ENCODE assay signal across 13 cellular contexts in genomic region chr10:69870591-69870990, GRCh38.
DNase-seq lines count a peak whose midpoint lies in the region; ATAC-seq, FAIRE-seq and TF ChIP-seq lines count a peak whose summit lies in the region.
"Had no signal": no experiment of that assay in that cellular context is flagged by ENCODE, and none has a peak within 500 bp of the region (broad histone marks: within the 10 kb centered on the region; RNA-seq: fewer than 3 reads in every experiment).

No MANE protein-coding gene starts in this region.

- H3K4me1 ChIP-seq in PC-3 (ENCODE audit: insufficient read depth, low read length) = peaks cover 77% of the 10 kb centered on the region
- peaks cover 18 to 67% (median 44%) of the 10 kb centered on the region in 4 experiments for H3K4me1 ChIP-seq in H1 (replicated peaks in 1 of 4; ENCODE audit: control insufficient read depth in 3 of 4, insufficient read depth in 4 of 4, low read length in 3 of 4)
- peaks cover 26% of the 10 kb centered on the region for H3K4me1 ChIP-seq in mesenchymal stem cell (ENCODE audit: control insufficient read depth, insufficient read depth, low read depth, low read length)

- peaks cover 40% of the 10 kb centered on the region for H3K36me3 ChIP-seq in PC-3 (ENCODE audit: low read depth, low read length)
- no peaks in the 10 kb centered on the region for H3K36me3 ChIP-seq in H1 (ENCODE audit: control insufficient read depth in 2 of 4, insufficient read depth in 4 of 4, low read length in 3 of 4)
- peaks cover 0 to 10% of the 10 kb centered on the region in 2 experiments for H3K36me3 ChIP-seq in mesenchymal stem cell (ENCODE audit: control insufficient read depth in 1 of 2, insufficient read depth in 2 of 2, low read depth in 1 of 2, low read length in 2 of 2)
- H3K36me3 ChIP-seq: BE2C had no signal

- H3K79me2 ChIP-seq in PC-3 (ENCODE audit: low read length) (peaks cover 48% of the 10 kb centered on the region), H1 (ENCODE audit: control insufficient read depth in 1 of 2, insufficient read depth in 2 of 2, low read length in 2 of 2) (no peaks in the 10 kb centered on the region)

- POLR2A ChIA-PET in PC-3 (lab: Charles Lee; ENCODE audit: unreplicated experiment) (no interaction called here), H1 (lab: Charles Lee; ENCODE audit: partially characterized antibody) (interaction anchor here (1.3 kb wide), 1 partner anchor 10 kb away, joined by 3 read pairs; no protein-coding TSS in a partner anchor)

- H3K9me3 ChIP-seq in PC-3 (ENCODE audit: low read length) = no peaks in the 10 kb centered on the region
- no peaks in the 10 kb centered on the region for H3K9me3 ChIP-seq in H1 (ENCODE audit: insufficient read depth in 2 of 2, low read depth in 1 of 2, low read length in 1 of 2)
- no peaks in the 10 kb centered on the region for H3K9me3 ChIP-seq in mesenchymal stem cell (ENCODE audit: control insufficient read depth, low read length)
- H3K9me3 ChIP-seq: A549, BE2C had no signal

- H3K27ac ChIP-seq in PC-3 (ENCODE audit: low read length) (peak overlapping the region; percentile 95), H1 (ENCODE audit: low read depth, low read length) (no peak overlapping the region; the same call in 1 of the 2 replicates), mesenchymal stem cell (ENCODE audit: low read length, poor library complexity, severe bottlenecking) (no peak overlapping the region)
- H3K27ac ChIP-seq: A549, C4-2B had no signal

- peak overlapping the region; percentile 56; the same call in 1 of the 2 replicates for H2BK20ac ChIP-seq in H1 (ENCODE audit: low read length)

- H3K4me2 ChIP-seq in PC-3 (ENCODE audit: low read length) (no peak overlapping the region), H1 (ENCODE audit: insufficient read depth in 1 of 2, low read depth in 2 of 2, low read length in 2 of 2) (peak overlapping the region in 1 of 2 experiments; percentile 38; a peak in 1 of 4 replicates), mesenchymal stem cell (ENCODE audit: low read length, poor library complexity, severe bottlenecking) (no peak overlapping the region)
- H3K4me2 ChIP-seq: A549 had no signal

- H4K20me1 ChIP-seq in PC-3 (ENCODE audit: low read length) (no peaks in the 10 kb centered on the region), H1 (replicated peaks in 1 of 2; ENCODE audit: control insufficient read depth in 1 of 2, insufficient read depth in 2 of 2, low read length in 2 of 2) (no peaks in the 10 kb centered on the region)

- TF ChIP-seq POLR2A in H1 (IDR thresholded peaks at IDR 0.05; ENCODE audit: control extremely low read depth in 1 of 2, low read depth in 2 of 2, low read length in 2 of 2) = no peak

- no peaks in the 10 kb centered on the region for H3K27me3 ChIP-seq in PC-3 (ENCODE audit: low read length)
- no peaks in the 10 kb centered on the region; a peak in 2 of 7 replicates for H3K27me3 ChIP-seq in H1 (replicated peaks in 1 of 4; ENCODE audit: control insufficient read depth in 3 of 4, extremely low read depth in 1 of 4, insufficient read depth in 3 of 4, low read length in 3 of 4)
- no peaks in the 10 kb centered on the region for H3K27me3 ChIP-seq in mesenchymal stem cell (ENCODE audit: control insufficient read depth in 1 of 2, insufficient read depth in 1 of 2, low read length in 2 of 2)
- H3K27me3 ChIP-seq: BE2C had no signal

- TF ChIP-seq CTCF in PC-3 (conservative IDR thresholded peaks at IDR 0.05; ENCODE audit: low read depth, low read length) (no peak), H1 (IDR thresholded peaks at IDR 0.05; ENCODE audit: control extremely low read depth in 1 of 3, insufficient read depth in 1 of 3, low read depth in 1 of 3, low read length in 3 of 3) (no peak)

- intact Hi-C loops in PC-3 (cut with micrococcal nuclease) = no loop called here

- peak; percentile 28 for FAIRE-seq in H1 (lab: Jason Lieb, UNC)
- FAIRE-seq: A549, GM12891 had no signal

- H4K91ac ChIP-seq in H1 (replicated peaks; ENCODE audit: insufficient read length, low read length) = peak overlapping the region; percentile 71
- no peak overlapping the region for H4K91ac ChIP-seq in mesenchymal stem cell (ENCODE audit: low read length)

- no peak for TF ChIP-seq RAD21 in H1 (IDR thresholded peaks at IDR 0.05 in 1 of 2, conservative IDR thresholded peaks at IDR 0.05 in 1 of 2; ENCODE audit: low read depth in 2 of 2, low read length in 2 of 2)

- H3K14ac ChIP-seq in H1 (ENCODE audit: insufficient read length) (peak overlapping the region; percentile 44), mesenchymal stem cell (ENCODE audit: low read length in 2 of 2) (no peak overlapping the region)

- peaks cover 18% of the 10 kb centered on the region for H3F3A ChIP-seq in PC-3 (ENCODE audit: low read length, unreplicated experiment)

- no peak overlapping the region for H4K5ac ChIP-seq in H1 (ENCODE audit: insufficient read length, low read depth, low read length)

- H2AFZ ChIP-seq in PC-3 (ENCODE audit: low read length) (no peak overlapping the region), H1 (ENCODE audit: low read length) (no peak overlapping the region), mesenchymal stem cell (ENCODE audit: low read depth, low read length) (no peak overlapping the region)

- H3K9me2 ChIP-seq in PC-3 (replicated peaks; ENCODE audit: low read length) = no peaks in the 10 kb centered on the region

- H3K9ac ChIP-seq in PC-3 (ENCODE audit: low read length) = no peak overlapping the region; the same call in 1 of the 2 replicates
- 0 out of 7 replicates have a peak overlapping the region, but pooled peaks of 1 of the 4 experiments have one; percentile 22 for H3K9ac ChIP-seq in H1 (replicated peaks in 1 of 4; ENCODE audit: extremely low read depth in 1 of 4, low read depth in 3 of 4, low read length in 3 of 4)
- H3K9ac ChIP-seq in mesenchymal stem cell (ENCODE audit: low read length) = peak overlapping the region; percentile 77

- ATAC-seq in PC-3 = no peak
- ATAC-seq in GM18519 (IDR thresholded peaks at IDR 0.05; ENCODE audit: low FRiP score, unreplicated experiment) = no peak
- ATAC-seq: A549 had no signal

- no peaks in the 10 kb centered on the region for H3K79me1 ChIP-seq in H1 (ENCODE audit: low read depth, low read length)
- peaks cover 9% of the 10 kb centered on the region for H3K79me1 ChIP-seq in mesenchymal stem cell (replicated peaks; ENCODE audit: low read length, poor library complexity, severe bottlenecking)

- no TSS peak for BruUV-seq in PC-3 (replicated peaks; lab: Mats Ljungman, UMichigan)

- TF ChIP-seq EP300 in H1 (IDR thresholded peaks at IDR 0.05; ENCODE audit: borderline replicate concordance in 1 of 2, low read depth in 2 of 2, low read length in 2 of 2) = no peak

- H2BK12ac ChIP-seq in H1 (ENCODE audit: low read depth, low read length) = peak overlapping the region; percentile 91; the same call in 1 of the 2 replicates
- no peak overlapping the region for H2BK12ac ChIP-seq in mesenchymal stem cell (ENCODE audit: low read length in 2 of 2)

- H2BK5ac ChIP-seq in H1 (ENCODE audit: low read depth, low read length) (peak overlapping the region; percentile 45; the same call in 1 of the 2 replicates), mesenchymal stem cell (ENCODE audit: low read depth, low read length, poor library complexity, severe bottlenecking) (no peak overlapping the region)

- DNase-seq in PC-3 = no peak
- DNase-seq in H1 (ENCODE audit: low read depth in 1 of 2, low spot score in 2 of 2) = no peak
- no peak for DNase-seq in mesenchymal stem cell
- DNase-seq in H4 (ENCODE audit: low spot score) = no peak
- no peak for DNase-seq in NCI-H1092 (lab: John Stamatoyannopoulos, UW)
- DNase-seq in stimulated activated CD4-positive, alpha-beta T cell treated with anti-CD3 and anti-CD28 coated beads, Interleukin-4, amount 100 ng/mL, for 24 hours = no peak
- DNase-seq: BE2C; CD4-positive, alpha-beta memory T cell; DMS79 had no signal

- H3K23ac ChIP-seq in H1 (ENCODE audit: insufficient read length) = no peak overlapping the region
- no peak overlapping the region for H3K23ac ChIP-seq in mesenchymal stem cell (ENCODE audit: low read length in 2 of 2)

- H2AK5ac ChIP-seq in H1 (ENCODE audit: low read depth, low read length) = peak overlapping the region; percentile 85; the same call in 1 of the 2 replicates
- H2AK5ac ChIP-seq in mesenchymal stem cell (ENCODE audit: low read length, severe bottlenecking) = no peak overlapping the region

- 96% methylated on average over 7 of the region's 7 CpGs; no CpG with 5 or more reads in 1 of the 2 experiments for WGBS in H1 (ENCODE audit: extremely low coverage in 1 of 2, insufficient coverage in 1 of 2, insufficient read length in 1 of 2, insufficient replicate concordance in 2 of 2, low coverage in 1 of 2, low lambda C conversion rate in 2 of 2, missing lambda C conversion rate in 1 of 2), 2 experiments
- 97% methylated on average over 7 of the region's 7 CpGs for WGBS in mesenchymal stem cell

- H2BK120ac ChIP-seq in H1 (replicated peaks; ENCODE audit: low read depth, low read length) = peak overlapping the region; percentile 80
- no peak overlapping the region for H2BK120ac ChIP-seq in mesenchymal stem cell (ENCODE audit: low read depth, low read length)

- H3K18ac ChIP-seq in H1 (ENCODE audit: extremely low read depth, low read length) (peak overlapping the region; percentile 60), mesenchymal stem cell (ENCODE audit: low read depth in 1 of 2, low read length in 2 of 2) (no peak overlapping the region)

- H3K4ac ChIP-seq in H1 (replicated peaks; ENCODE audit: insufficient read length, low read depth, low read length) = peak overlapping the region; percentile 76
- no peak overlapping the region for H3K4ac ChIP-seq in mesenchymal stem cell (ENCODE audit: low read depth in 1 of 2, low read length in 2 of 2)

- H4K8ac ChIP-seq in H1 (ENCODE audit: extremely low read depth, insufficient read depth, low read length) = 0 out of 2 replicates have a peak overlapping the region, but pooled peaks have one; percentile 37
- no peak overlapping the region for H4K8ac ChIP-seq in mesenchymal stem cell (ENCODE audit: low read length)

- peak overlapping the region; percentile 48; the same call in 1 of the 2 replicates for H2BK15ac ChIP-seq in H1 (ENCODE audit: low read length)
- no peak overlapping the region for H2BK15ac ChIP-seq in mesenchymal stem cell (ENCODE audit: low read depth, poor library complexity, severe bottlenecking)

- H3K4me3 ChIP-seq in PC-3 (ENCODE audit: low read length) (no peak overlapping the region), H1 (ENCODE audit: extremely low read depth in 1 of 4, insufficient read depth in 2 of 4, low read depth in 3 of 4, low read length in 4 of 4) (no peak overlapping the region), mesenchymal stem cell (ENCODE audit: insufficient read depth in 1 of 2, low read depth in 1 of 2, low read length in 2 of 2) (no peak overlapping the region)
- H3K4me3 ChIP-seq: A549 had no signal

- no peaks in the 10 kb centered on the region for H3K23me2 ChIP-seq in H1 (ENCODE audit: low read depth, low read length)

- CTCF ChIA-PET in PC-3 (lab: Charles Lee) = no interaction called here
- CTCF ChIA-PET in H1 (lab: Charles Lee; ENCODE audit: partially characterized antibody) = interaction anchor here (0.7 to 6.5 kb wide), 23 partner anchors 9 to 88 kb away, joined by 3 to 68 read pairs (median 5); no protein-coding TSS in a partner anchor

- H3K56ac ChIP-seq in H1 (replicated peaks; ENCODE audit: insufficient read length, low read depth, low read length) = no peak overlapping the region

TF ChIP-seq in H1, 55 proteins besides CTCF, POLR2A, EP300 and RAD21 (continues in another document):
- TF ChIP-seq BRCA1 (IDR thresholded peaks at IDR 0.05; ENCODE audit: low read depth, low read length) (no peak), KDM5A (IDR thresholded peaks at IDR 0.05; ENCODE audit: low read length) (no peak)
